ENCODE assay signal across 21 cellular contexts in the genomic region with DNA sequence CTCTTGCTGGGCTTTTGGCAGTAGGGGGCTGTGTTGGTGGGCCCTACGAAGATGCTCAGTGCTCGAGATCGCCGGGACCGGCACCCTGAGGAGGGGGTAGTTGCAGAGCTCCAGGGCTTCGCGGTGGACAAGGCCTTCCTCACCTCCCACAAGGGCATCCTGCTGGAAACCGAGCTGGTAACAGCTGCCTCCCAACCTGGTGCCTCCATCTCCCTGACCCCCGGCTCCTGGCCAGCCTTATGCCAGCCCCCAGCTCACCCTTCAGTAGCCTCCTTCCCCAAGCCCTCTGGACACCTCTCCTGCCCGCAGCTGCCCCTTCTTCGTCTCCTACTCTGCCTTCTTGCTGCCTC. TPM values are rescaled to one million over a fixed set of nuclear protein-coding genes. Genes with fewer than 3 reads are reported as not detected.
"Had no signal": no experiment of that assay in that cellular context is flagged by ENCODE, and none has a peak within 500 bp of the region (broad histone marks: within the 10 kb centered on the region; RNA-seq: fewer than 3 reads in every experiment).

No MANE protein-coding gene starts in this region.

- H3K27ac Mint-ChIP-seq: activated naive CD8-positive, alpha-beta T cell treated with anti-CD3 and anti-CD28 coated beads for 36 hours; endodermal cell; natural killer cell; T-helper 2 cell treated with Interferon-gamma antibody and Interleukin-4, amounts not matched to agents 5 μg/mL and 100 μg/mL, for 36 hours had no signal

- H3K4me1 ChIP-seq: SJSA1 had no signal

- H3K4me3 Mint-ChIP-seq: activated naive CD8-positive, alpha-beta T cell treated with anti-CD3 and anti-CD28 coated beads for 36 hours; activated T-cell treated with anti-CD3 and anti-CD28 coated beads, Interleukin-2, amount 50 U/mL, for 4 hours; endodermal cell; natural killer cell; T-helper 2 cell treated with Interferon-gamma antibody and Interleukin-4, amounts not matched to agents 5 μg/mL and 100 μg/mL, for 36 hours had no signal

- DNase-seq: activated CD4-positive, alpha-beta T cell treated with anti-CD3 and anti-CD28 coated beads, Interleukin-2, amount 50 U/mL, for 48 hours; activated gamma-delta T cell treated with Interleukin-2 at 50 U/mL for 16 hours; activated naive CD8-positive, alpha-beta T cell treated with anti-CD3 and anti-CD28 coated beads for 36 hours; activated T-cell treated with anti-CD3 and anti-CD28 coated beads, Interleukin-2, amount 50 U/mL, for 4 hours; aorta; central memory CD4-positive, alpha-beta T cell; dermis blood vessel endothelial cell; erythroblast; left colon; mammary epithelial cell; mucosa of descending colon; natural killer cell; small intestine; stimulated activated naive CD4-positive, alpha-beta T cell; SW 1271 had no signal

- H3K27ac ChIP-seq: SJSA1 had no signal

- ATAC-seq: activated CD4-positive, CD25-positive, alpha-beta regulatory T cell treated with anti-CD3 and anti-CD28 coated beads, Interleukin-2, amount 50 U/mL, for 24 hours; activated T-cell treated with anti-CD3 and anti-CD28 coated beads, Interleukin-2, amount 50 U/mL, for 4 hours; left colon; mucosa of descending colon; natural killer cell had no signal

- H3K4me3 ChIP-seq: mucosa of descending colon, SJSA1 had no signal

- H3K9me3 ChIP-seq: mucosa of descending colon, SJSA1 had no signal

- H3K36me3 ChIP-seq: SJSA1 had no signal

- H3K9me3 Mint-ChIP-seq: activated naive CD8-positive, alpha-beta T cell treated with anti-CD3 and anti-CD28 coated beads for 36 hours; activated T-cell treated with anti-CD3 and anti-CD28 coated beads, Interleukin-2, amount 50 U/mL, for 4 hours; endodermal cell; natural killer cell; T-helper 2 cell treated with Interferon-gamma antibody and Interleukin-4, amounts not matched to agents 5 μg/mL and 100 μg/mL, for 36 hours had no signal

- H3K36me3 Mint-ChIP-seq: activated naive CD8-positive, alpha-beta T cell treated with anti-CD3 and anti-CD28 coated beads for 36 hours; natural killer cell had no signal

- H3K4me1 Mint-ChIP-seq: activated naive CD8-positive, alpha-beta T cell treated with anti-CD3 and anti-CD28 coated beads for 36 hours; endodermal cell; natural killer cell had no signal

RNA-seq across cellular contexts. Expression of a gene that starts 0.3 kb away (rescaled TPM):
- total RNA-seq: activated naive CD8-positive, alpha-beta T cell treated with anti-CD3 and anti-CD28 coated beads for 36 hours; activated T-cell treated with anti-CD3 and anti-CD28 coated beads, Interleukin-2, amount 50 U/mL, for 4 hours; dermis blood vessel endothelial cell; glomerular endothelial cell; mammary epithelial cell; osteoblast; SJSA1 had no signal

RNA-seq across cellular contexts. Expression of a gene that starts 4.6 kb away (rescaled TPM):
- total RNA-seq: activated naive CD8-positive, alpha-beta T cell treated with anti-CD3 and anti-CD28 coated beads for 36 hours; activated T-cell treated with anti-CD3 and anti-CD28 coated beads, Interleukin-2, amount 50 U/mL, for 4 hours; aorta; dermis blood vessel endothelial cell; endodermal cell; glomerular endothelial cell; left colon; mammary epithelial cell; mucosa of descending colon; natural killer cell; osteoblast; SJSA1 had no signal

RNA-seq across cellular contexts. Expression of a gene that starts 12.2 kb away (rescaled TPM):
- total RNA-seq: activated naive CD8-positive, alpha-beta T cell treated with anti-CD3 and anti-CD28 coated beads for 36 hours; natural killer cell; SJSA1 had no signal

RNA-seq across cellular contexts. Expression of a gene that starts 30.9 kb away (rescaled TPM):
- total RNA-seq: activated naive CD8-positive, alpha-beta T cell treated with anti-CD3 and anti-CD28 coated beads for 36 hours; activated T-cell treated with anti-CD3 and anti-CD28 coated beads, Interleukin-2, amount 50 U/mL, for 4 hours; aorta; dermis blood vessel endothelial cell; endodermal cell; glomerular endothelial cell; left colon; mammary epithelial cell; natural killer cell; osteoblast; SJSA1 had no signal
